In the genomic region with DNA sequence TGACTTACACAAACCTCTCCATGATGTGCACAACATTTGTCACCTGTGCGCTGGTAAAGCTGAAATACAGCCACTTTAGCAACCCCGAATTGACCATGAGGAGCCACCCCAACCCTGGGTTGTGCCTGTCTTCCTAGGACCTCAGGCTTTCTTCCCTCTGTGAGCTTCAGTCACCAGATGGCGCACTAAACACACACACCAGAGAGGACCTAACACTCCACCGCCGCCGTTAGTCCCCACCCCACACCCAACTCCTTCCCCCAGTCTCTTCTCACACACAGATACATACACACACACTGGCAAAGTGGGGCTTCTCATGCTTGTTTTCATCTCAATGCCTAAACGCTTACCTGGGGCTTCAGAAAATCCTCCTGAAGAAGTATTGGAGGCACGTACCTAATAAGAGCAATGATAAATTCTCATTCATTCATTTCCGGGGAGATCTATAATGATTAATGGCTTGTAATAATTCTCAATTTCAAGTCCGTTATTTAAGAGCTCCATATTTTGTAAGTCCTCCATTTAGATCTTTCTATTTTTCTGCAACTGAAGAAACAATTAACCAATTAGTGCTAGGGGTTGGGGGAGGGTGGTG, we compare ENCODE assay signal across 8 cellular contexts. TPM values are rescaled to one million over a fixed set of nuclear protein-coding genes. Genes with fewer than 3 reads are reported as not detected.
DNase-seq lines count a peak whose midpoint lies in the region; ATAC-seq lines count a peak whose summit lies in the region.

No MANE protein-coding gene starts in this region.

- peak; percentile 90 for ATAC-seq in GM21423 (IDR thresholded peaks at IDR 0.05; ENCODE audit: unreplicated experiment)

- DNase-seq in Caki2 (ENCODE audit: low read depth) (peak; percentile 64), HUDEP-2 (lab: John Stamatoyannopoulos, UW; ENCODE audit: unreplicated experiment in 76 of 76) (peak in 74 of 76 experiments; percentile 18 to 90 (median 73)), NOMO-1 (lab: John Stamatoyannopoulos, UW; ENCODE audit: unreplicated experiment in 2 of 2) (peak; percentile 78 to 90), epidermal melanocyte (ENCODE audit: insufficient read length, low spot score) (peak; percentile 53), myocyte (ENCODE audit: low read depth) (peak; percentile 94)
- peak; percentile 45 to 51 (median 50) for DNase-seq in activated CD8-positive, alpha-beta memory T cell treated with anti-CD3 and anti-CD28 coated beads for 48 hours (ENCODE audit: low read depth in 2 of 3, low spot score in 2 of 3)
- DNase-seq in stimulated activated CD8-positive, alpha-beta memory T cell treated with anti-CD3 and anti-CD28 coated beads, Interleukin-7, amount 100 ng/mL, for 24 hours (ENCODE audit: low read depth): peak; percentile 59

- in situ Hi-C loops in Caki2 (cut with HindIII; ENCODE audit: low pct_unique_long_range_greater_than_20kb, low sequenced_read_pairs): no loop called here

RNA-seq across cellular contexts. Expression of a gene that starts 2.1 kb away (rescaled TPM):
- total RNA-seq in Caki2 (2014; rRNA removed; shearing (Covaris generic); ENCODE audit: low replicate concordance): 0.26 and 1.3 TPM in 2 replicates
- total RNA-seq in myocyte: 57.4 and 77.2 TPM in 2 replicates
- 508 TPM for polyA plus RNA-seq in myocyte (2012)

Comparison
In these comparisons a context has a peak if more than half of its experiments do, and no peak if none do; other contexts are left out.
1. Peak in every context shown above with its lines: DNase-seq and ATAC-seq.
2. RNA of a gene that starts 2.1 kb away (total RNA-seq): 57.4 to 77.2 TPM in myocyte; 0.26 to 1.3 TPM in Caki2; every median in the first group is over 10 times any median in the second.